ENCODE assay signal across 20 cellular contexts in genomic region chr2:241898681-241899270, GRCh38. TPM values are rescaled to one million over a fixed set of nuclear protein-coding genes. Genes with fewer than 3 reads are reported as not detected.
DNase-seq lines count a peak whose midpoint lies in the region; ATAC-seq and TF ChIP-seq lines count a peak whose summit lies in the region.
"Had no signal": no experiment of that assay in that cellular context is flagged by ENCODE, and none has a peak within 500 bp of the region (broad histone marks: within the 10 kb centered on the region; RNA-seq: fewer than 3 reads in every experiment).

No MANE protein-coding gene starts in this region.

- H3K27me3 ChIP-seq in uterus (no peaks in the 10 kb centered on the region), BE2C (no peaks in the 10 kb centered on the region)
- H3K27me3 ChIP-seq: ascending aorta had no signal

- intact Hi-C loops in left cardiac atrium (cut with DNase I): no loop called here
- intact Hi-C loops in Right ventricle myocardium inferior (cut with DNase I): no loop called here
- intact Hi-C loops in uterus (cut with DNase I; ENCODE audit: low total_unique reads): no loop called here

- TF ChIP-seq POLR2A in uterus (IDR thresholded peaks at IDR 0.05): no peak

- peak overlapping the region; percentile 78 to 80 for H3K27ac ChIP-seq in uterus
- H3K27ac ChIP-seq: ascending aorta had no signal

- no peaks in the 10 kb centered on the region for H3K9me3 ChIP-seq in uterus
- no peaks in the 10 kb centered on the region; the same call in 1 of the 2 replicates for H3K9me3 ChIP-seq in BE2C
- H3K9me3 ChIP-seq: ascending aorta, esophagus muscularis mucosa had no signal

- H3K36me3 ChIP-seq in uterus: no peaks in the 10 kb centered on the region
- no peaks in the 10 kb centered on the region for H3K36me3 ChIP-seq in BE2C
- H3K36me3 ChIP-seq: ascending aorta, esophagus muscularis mucosa had no signal

- TF ChIP-seq CTCF in uterus (IDR thresholded peaks at IDR 0.05): no peak
- no peak for TF ChIP-seq CTCF in BE2C (IDR thresholded peaks at IDR 0.05; ENCODE audit: low read depth, low read length)

- H3K4me1 ChIP-seq in uterus (peaks cover 7 to 18% of the 10 kb centered on the region in 2 donors), BE2C (no peaks in the 10 kb centered on the region)
- H3K4me1 ChIP-seq: ascending aorta had no signal

- no peak overlapping the region for H3K4me3 ChIP-seq in uterus
- H3K4me3 ChIP-seq in BE2C (ENCODE audit: low read depth, low read length): no peak overlapping the region
- H3K4me3 ChIP-seq: ascending aorta, esophagus muscularis mucosa, lung, skin epidermis had no signal

- DNase-seq in left cardiac atrium: peak; percentile 6
- DNase-seq in Right ventricle myocardium inferior (ENCODE audit: missing footprints): no peak
- DNase-seq in NCI-H2171 treated with DMSO at 0.1 percent for 48 hours (lab: John Stamatoyannopoulos, UW): peak; percentile 79
- peak; percentile 9 for DNase-seq in mucosa of gallbladder (ENCODE audit: low spot score)
- peak in 1 of 2 donors; percentile 64 for DNase-seq in uterus
- no peak for DNase-seq in BE2C
- DNase-seq: activated CD4-positive, alpha-beta T cell treated with anti-CD3 and anti-CD28 coated beads, Interleukin-2, amount 50 U/mL, for 4 hours; AML-193; cortex of kidney; hippocampal formation; NCI-H1092; SHP77 treated with DMSO at 0.1 percent for 48 hours; stimulated activated naive CD8-positive, alpha-beta T cell treated with anti-CD3 and anti-CD28 coated beads, Interleukin-15, amount 100 ng/mL, for 72 hours had no signal

- ATAC-seq in left cardiac atrium (no peak), Right ventricle myocardium inferior (no peak), HG02610 (IDR thresholded peaks at IDR 0.05; ENCODE audit: unreplicated experiment) (no peak), GM18858 (IDR thresholded peaks at IDR 0.05; ENCODE audit: unreplicated experiment) (no peak)
- ATAC-seq: stimulated activated naive CD8-positive, alpha-beta T cell treated with anti-CD3 and anti-CD28 coated beads, Interleukin-15, amount 100 ng/mL, for 72 hours had no signal

RNA-seq across cellular contexts. Expression of gene RTP5, which starts 29.2 kb away (rescaled TPM):
- total RNA-seq in left cardiac atrium: under 1 TPM in 1 of 2 donors, not detected in 1; 0.12 TPM
- not detected for total RNA-seq in Right ventricle myocardium inferior
- not detected for total RNA-seq in mucosa of gallbladder
- under 1 TPM in 1 of 4 donors, not detected in 3; 0.15 TPM for total RNA-seq in uterus
- polyA plus RNA-seq in BE2C (2012; ENCODE audit: insufficient read depth, insufficient read length, low read depth): 0.31 TPM
- total RNA-seq: ascending aorta had no signal

RNA-seq across cellular contexts. Expression of gene PDCD1, which starts 40.1 kb away (rescaled TPM):
- total RNA-seq in left cardiac atrium (1 to 10 TPM; 1.2 to 1.5 TPM), Right ventricle myocardium inferior (1.2 TPM), mucosa of gallbladder (1.5 TPM), uterus (under 1 TPM in 1 of 4 donors, not detected in 3; 0.21 TPM)
- 1.8 TPM for polyA plus RNA-seq in BE2C (2012; ENCODE audit: insufficient read depth, insufficient read length, low read depth)
- total RNA-seq: ascending aorta had no signal
- polyA plus RNA-seq: neural cell had no signal

Comparison
In these comparisons a context has a peak if more than half of its experiments do, and no peak if none do; other contexts are left out.
1. DNase-seq: peak in left cardiac atrium (single experiment), NCI-H2171 treated with DMSO at 0.1 percent for 48 hours (single experiment) and mucosa of gallbladder (single experiment); none in Right ventricle myocardium inferior (single experiment) and BE2C (single experiment).